Comparison of ENCODE assay signal across 11 cellular contexts in the genomic region with DNA sequence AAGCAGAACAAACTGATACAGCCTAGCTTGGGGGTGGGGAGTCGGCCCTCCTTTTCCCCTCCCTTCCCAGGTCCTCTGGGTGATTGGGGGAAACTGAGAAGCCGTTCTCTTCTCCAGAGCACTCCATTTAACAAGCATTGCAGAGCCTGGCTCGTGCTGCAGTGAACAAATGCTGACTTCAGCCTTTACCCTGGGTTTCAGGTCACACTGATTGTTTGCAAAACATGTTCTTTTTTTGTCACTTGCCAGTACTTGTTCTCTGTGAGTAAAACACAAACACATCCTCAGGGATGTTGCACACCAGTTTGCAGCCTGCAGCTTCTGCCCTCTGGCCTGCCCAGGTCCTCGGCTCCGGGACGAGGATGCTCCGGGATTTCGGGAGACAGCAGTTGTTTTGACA.
DNase-seq lines count a peak whose midpoint lies in the region; ATAC-seq, FAIRE-seq and TF ChIP-seq lines count a peak whose summit lies in the region.
"Had no signal": no experiment of that assay in that cellular context is flagged by ENCODE, and none has a peak within 500 bp of the region (broad histone marks: within the 10 kb centered on the region; RNA-seq: fewer than 3 reads in every experiment).

No MANE protein-coding gene starts in this region.

- peak overlapping the region; percentile 76 for H3K23ac ChIP-seq in mesendoderm (ENCODE audit: low read length)

- no peak overlapping the region for H3K18ac ChIP-seq in mesendoderm (ENCODE audit: low read length)

- 0% methylated on average over 7 of the region's 8 CpGs for WGBS in K562 (ENCODE audit: insufficient coverage, low coverage, missing lambda C conversion rate)
- WGBS in mesendoderm (ENCODE audit: extremely low coverage, insufficient coverage, low lambda C conversion rate): no CpG with 5 or more reads among the region's 8 CpGs
- WGBS in transverse colon (ENCODE audit: low coverage in 1 of 2), 2 donors: 56 to 100% methylated on average over 1 to 8 of the region's 8 CpGs

- H3K79me2 ChIP-seq in K562 (ENCODE audit: control insufficient read depth, insufficient read depth, low read length) (no peaks in the 10 kb centered on the region), mesendoderm (ENCODE audit: control insufficient read depth, insufficient read depth, low read length) (peaks cover 63% of the 10 kb centered on the region)

- no peak overlapping the region for H2BK15ac ChIP-seq in mesendoderm (replicated peaks; ENCODE audit: low read depth)

- no peak overlapping the region for H4K8ac ChIP-seq in mesendoderm (ENCODE audit: low read depth, low read length)

- no peak for TF ChIP-seq EP300 in K562 (IDR thresholded peaks at IDR 0.05; ENCODE audit: low read length)
- TF ChIP-seq EP300 in transverse colon (IDR thresholded peaks at IDR 0.05; ENCODE audit: low read depth): no peak

- no peak for ATAC-seq in K562
- ATAC-seq in GM19463 (IDR thresholded peaks at IDR 0.05; ENCODE audit: unreplicated experiment): no peak
- no peak for ATAC-seq in HG02970 (IDR thresholded peaks at IDR 0.05; ENCODE audit: low FRiP score, unreplicated experiment)
- ATAC-seq in HG03521 (IDR thresholded peaks at IDR 0.05; ENCODE audit: unreplicated experiment): no peak

- in situ Hi-C loops in K562 (cut with MboI): no loop called here
- in situ Hi-C loops in transverse colon (cut with MboI; ENCODE audit: low pct_ligation_motif_present in 1 of 4, low pct_unique_long_range_greater_than_20kb in 1 of 4, low sequenced_read_pairs in 3 of 4): loop anchor here in 2 of 4 donors (25.0 kb wide), 1 partner anchor 362 kb away; no protein-coding TSS in a partner anchor

- no peak overlapping the region for H3K27ac ChIP-seq in K562 (ENCODE audit: extremely low read depth, low read depth, low read length)
- H3K27ac ChIP-seq in mesendoderm (ENCODE audit: low read depth, low read length): peak overlapping the region; percentile 31
- H3K27ac ChIP-seq in transverse colon: peak overlapping the region in 3 of 4 donors; percentile 23 to 48 (median 48)

- TF ChIP-seq CTCF in K562 (IDR thresholded peaks at IDR 0.05 in 2 of 3, conservative IDR thresholded peaks at IDR 0.05 in 1 of 3; ENCODE audit: insufficient read depth in 2 of 3, low read depth in 1 of 3, low read length in 3 of 3) (no peak), transverse colon (IDR thresholded peaks at IDR 0.05) (no peak)

- H3K27me3 ChIP-seq in K562 (ENCODE audit: control insufficient read depth in 2 of 2, insufficient read depth in 2 of 2, low read length in 2 of 2) (peaks cover 15 to 26% of the 10 kb centered on the region in 2 experiments), mesendoderm (ENCODE audit: insufficient read depth, low read length, poor library complexity) (no peaks in the 10 kb centered on the region), transverse colon (no peaks in the 10 kb centered on the region)

- intact Hi-C loops in K562 (cut with micrococcal nuclease) (no loop called here), transverse colon (cut with DNase I; ENCODE audit: low total_unique reads) (no loop called here)

- H3K9me3 ChIP-seq in K562 (replicated peaks; ENCODE audit: control insufficient read depth, insufficient read depth, low read depth, low read length) (no peaks in the 10 kb centered on the region), transverse colon (no peaks in the 10 kb centered on the region)

- peaks cover 14% of the 10 kb centered on the region; the same call in 1 of the 2 replicates for H4K20me1 ChIP-seq in K562 (replicated peaks; ENCODE audit: control insufficient read depth, insufficient read depth, low read length)

- H2AFZ ChIP-seq in K562 (ENCODE audit: low read depth, low read length): no peak overlapping the region

- peak; percentile 23 for DNase-seq in NCI-H2171 treated with DMSO at 0.1 percent for 48 hours (lab: John Stamatoyannopoulos, UW)
- no peak for DNase-seq in NCI-H2171 (lab: John Stamatoyannopoulos, UW)
- DNase-seq in K562 (ENCODE audit: extremely low read depth in 1 of 4, low spot score in 3 of 4): no peak
- peak; percentile 57 for DNase-seq in mesendoderm
- DNase-seq in transverse colon: no peak
- DNase-seq: endodermal cell, GDM1, NCI-H2227 treated with DMSO at 0.1 percent for 48 hours had no signal

- no peak for FAIRE-seq in K562 (lab: Jason Lieb, UNC)

- no peak overlapping the region for H4K5ac ChIP-seq in mesendoderm (ENCODE audit: low read length)

- no peak overlapping the region for H3K4ac ChIP-seq in mesendoderm (ENCODE audit: low read depth, low read length)

- H3K4me1 ChIP-seq in K562 (replicated peaks in 1 of 2; ENCODE audit: control insufficient read depth in 2 of 2, insufficient read depth in 2 of 2, low read length in 2 of 2): no peaks in the 10 kb centered on the region
- H3K4me1 ChIP-seq in mesendoderm (ENCODE audit: control insufficient read depth, low read depth, low read length): peaks cover 16% of the 10 kb centered on the region
- peaks cover 8 to 36% (median 18%) of the 10 kb centered on the region in 4 donors for H3K4me1 ChIP-seq in transverse colon

- H3K4me2 ChIP-seq in K562 (ENCODE audit: insufficient read depth, low read length) (no peak overlapping the region), mesendoderm (ENCODE audit: low read length) (no peak overlapping the region)

- no peak overlapping the region for H2AK5ac ChIP-seq in mesendoderm (ENCODE audit: low read length)

- no peak overlapping the region for H3K9ac ChIP-seq in K562 (ENCODE audit: insufficient read depth in 1 of 2, low read depth in 2 of 2, low read length in 2 of 2)
- H3K9ac ChIP-seq in mesendoderm (ENCODE audit: low read length): no peak overlapping the region

- no peaks in the 10 kb centered on the region for H3K9me1 ChIP-seq in K562 (ENCODE audit: control insufficient read depth, insufficient read depth, low read length)

- H3K56ac ChIP-seq in mesendoderm (ENCODE audit: low read length): peak overlapping the region; percentile 22

- BruUV-seq in K562 (replicated peaks; lab: Mats Ljungman, UMichigan): no TSS peak

- no peak for TF ChIP-seq POLR2A in K562 (conservative IDR thresholded peaks at IDR 0.05)
- no peak for TF ChIP-seq POLR2A in transverse colon (IDR thresholded peaks at IDR 0.05)

- peaks cover 20% of the 10 kb centered on the region for H3K79me1 ChIP-seq in mesendoderm (ENCODE audit: low read length)

- no peak overlapping the region for H2BK120ac ChIP-seq in mesendoderm (ENCODE audit: low read depth, low read length)

- CTCF ChIA-PET in K562 (lab: Yijun Ruan, JAX; ENCODE audit: low intra/inter-chr PET ratio): no interaction called here

- POLR2A ChIA-PET in K562 (lab: Yijun Ruan, JAX): interaction anchor here (0.7 kb wide), 1 partner anchor 9 kb away, joined by 3 read pairs; no protein-coding TSS in a partner anchor

- H3K36me3 ChIP-seq in K562 (ENCODE audit: control insufficient read depth, insufficient read depth, low read length) (no peaks in the 10 kb centered on the region), mesendoderm (ENCODE audit: control insufficient read depth, insufficient read depth, low read length) (no peaks in the 10 kb centered on the region), transverse colon (no peaks in the 10 kb centered on the region)

- no peak for TF ChIP-seq RAD21 in K562 (CRISPR knock-in tag; conservative IDR thresholded peaks at IDR 0.05 in 1 of 2, IDR thresholded peaks at IDR 0.05 in 1 of 2)

- H2BK5ac ChIP-seq in mesendoderm (ENCODE audit: low read length): no peak overlapping the region

- no peak overlapping the region for H3K4me3 ChIP-seq in K562
- no peak overlapping the region for H3K4me3 ChIP-seq in mesendoderm (ENCODE audit: low read length)
- no peak overlapping the region for H3K4me3 ChIP-seq in transverse colon

TF ChIP-seq in K562, 482 proteins besides CTCF, POLR2A, EP300 and RAD21:
- TF ChIP-seq ZNF217 (CRISPR knock-in tag; IDR thresholded peaks at IDR 0.05) (no peak), CBX2 (IDR thresholded peaks at IDR 0.05; ENCODE audit: insufficient read depth, low read length, poor library complexity, severe bottlenecking) (peak; percentile 47), RBM34 (IDR thresholded peaks at IDR 0.05; ENCODE audit: borderline replicate concordance, insufficient read depth, low read length) (no peak)

Comparison
In these comparisons a context has a peak if more than half of its experiments do, and no peak if none do; other contexts are left out.
1. DNase-seq: peak in NCI-H2171 treated with DMSO at 0.1 percent for 48 hours (single experiment) and mesendoderm (single experiment); none in NCI-H2171 (single experiment), K562 (0 of 4) and transverse colon (single experiment).